1 cellular context compared by ENCODE assay signal in the genomic region with DNA sequence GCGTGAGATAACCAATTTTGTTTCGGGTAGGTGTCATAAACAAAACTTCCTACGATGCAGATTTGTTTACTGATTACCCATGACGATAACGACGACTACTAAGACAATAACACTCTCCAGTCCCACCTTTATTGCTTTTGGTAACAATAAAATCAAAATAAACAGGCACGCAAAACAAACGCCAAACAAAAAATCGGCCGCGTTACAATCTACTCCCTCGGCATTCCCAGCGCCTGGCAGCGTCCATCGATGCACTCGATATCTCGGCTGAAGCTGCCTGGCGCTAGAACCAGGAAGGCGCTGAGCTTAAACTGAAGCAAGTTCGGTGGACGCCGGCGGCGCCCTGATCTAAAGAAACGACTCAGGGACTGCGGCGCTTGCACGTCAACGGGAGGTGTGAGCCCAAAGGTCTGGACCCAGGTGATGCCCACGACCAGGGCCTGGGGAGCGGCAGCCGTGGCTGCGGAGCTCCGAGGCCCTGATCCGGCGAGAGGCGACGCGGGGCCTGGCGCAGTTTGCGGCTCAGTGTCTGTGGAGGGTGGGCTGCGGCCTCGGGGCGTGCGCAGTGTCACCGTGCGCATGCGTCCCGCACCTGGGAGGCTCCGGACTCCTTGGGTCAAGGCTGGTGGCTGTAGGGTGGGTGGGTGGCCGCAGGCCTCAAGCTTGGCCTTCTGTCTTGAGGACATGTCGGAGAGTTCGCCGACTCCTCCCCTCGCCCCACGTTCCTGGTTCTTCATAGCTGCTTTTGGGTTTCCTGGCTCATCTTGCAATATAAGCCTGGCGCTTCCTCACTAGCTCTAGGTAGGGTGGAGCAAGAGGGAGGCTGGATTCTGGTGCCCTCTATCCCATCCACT.
A peak's percentile ranks its signal among the peaks of the same experiment; 100 is the strongest.
TF ChIP-seq lines count a peak whose summit lies in the region.

A gene with protein sequence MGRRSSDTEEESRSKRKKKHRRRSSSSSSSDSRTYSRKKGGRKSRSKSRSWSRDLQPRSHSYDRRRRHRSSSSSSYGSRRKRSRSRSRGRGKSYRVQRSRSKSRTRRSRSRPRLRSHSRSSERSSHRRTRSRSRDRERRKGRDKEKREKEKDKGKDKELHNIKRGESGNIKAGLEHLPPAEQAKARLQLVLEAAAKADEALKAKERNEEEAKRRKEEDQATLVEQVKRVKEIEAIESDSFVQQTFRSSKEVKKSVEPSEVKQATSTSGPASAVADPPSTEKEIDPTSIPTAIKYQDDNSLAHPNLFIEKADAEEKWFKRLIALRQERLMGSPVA (plus strand): TSS at position 286 of the 854 bp plus-strand sequence. CDS start 12,016 bp downstream, outside the sequence.

TF ChIP-seq in K562, 482 proteins besides CTCF, POLR2A, EP300 and RAD21 (continued from another document and continues in another):
- TF ChIP-seq ZFP30 (CRISPR knock-in tag; IDR thresholded peaks at IDR 0.05; ENCODE audit: borderline replicate concordance) (no peak), ATF7 (IDR thresholded peaks at IDR 0.05) (peak; percentile 77), PHF21A (IDR thresholded peaks at IDR 0.05; ENCODE audit: borderline replicate concordance, low read depth) (peak; percentile 56; the same call in 1 of the 2 replicates), ZNF766 (CRISPR knock-in tag; conservative IDR thresholded peaks at IDR 0.05) (no peak), FOXP4 (CRISPR knock-in tag; IDR thresholded peaks at IDR 0.05; ENCODE audit: borderline replicate concordance) (peak; percentile 22), RAD51 (IDR thresholded peaks at IDR 0.05; ENCODE audit: borderline replicate concordance, low read depth) (peak; percentile 53), ZBTB7A (IDR thresholded peaks at IDR 0.05; ENCODE audit: borderline replicate concordance, control insufficient read depth, low read depth, low read length) (peak; percentile 86; the same call in 1 of the 2 replicates), CREB5 (CRISPR knock-in tag; IDR thresholded peaks at IDR 0.05) (no peak), NELFE (IDR thresholded peaks at IDR 0.05; ENCODE audit: insufficient read depth, insufficient read length) (no peak), CREB1 (IDR thresholded peaks at IDR 0.05) (peak; percentile 16; the same call in 1 of the 2 replicates), CREB1 (CRISPR knock-in tag; IDR thresholded peaks at IDR 0.05) (peak; percentile 69; the same call in 1 of the 2 replicates), DNMT1 (IDR thresholded peaks at IDR 0.05) (no peak), RBBP5 (IDR thresholded peaks at IDR 0.05; ENCODE audit: borderline replicate concordance, insufficient read depth, low read length, poor library complexity, severe bottlenecking) (peak; percentile 99), ZNF395 (CRISPR knock-in tag; IDR thresholded peaks at IDR 0.05) (peak; percentile 50; the same call in 1 of the 2 replicates), MEF2D (tag; conservative IDR thresholded peaks at IDR 0.05; ENCODE audit: low read depth) (no peak), TSC22D4 (tag; IDR thresholded peaks at IDR 0.05) (no peak), ZNF12 (CRISPR knock-in tag; IDR thresholded peaks at IDR 0.05) (peak; percentile 66; the same call in 1 of the 2 replicates), TEAD4 (IDR thresholded peaks at IDR 0.05; ENCODE audit: low read length) (no peak), TEAD4 (CRISPR knock-in tag; IDR thresholded peaks at IDR 0.05; ENCODE audit: borderline replicate concordance) (no peak), U2AF2 (optimal IDR thresholded peaks at IDR 0.05; ENCODE audit: low read depth, low read length) (no peak), ZZZ3 (IDR thresholded peaks at IDR 0.05) (no peak), ZNF639 (CRISPR knock-in tag; conservative IDR thresholded peaks at IDR 0.05 in 1 of 2, IDR thresholded peaks at IDR 0.05 in 1 of 2) (no peak), TSHZ1 (CRISPR knock-in tag; IDR thresholded peaks at IDR 0.05) (no peak), MAFG (tag; conservative IDR thresholded peaks at IDR 0.05) (no peak), ZNF444 (CRISPR knock-in tag; IDR thresholded peaks at IDR 0.05) (no peak), PHB (CRISPR knock-in tag; IDR thresholded peaks at IDR 0.05) (no peak), ZKSCAN3 (CRISPR knock-in tag; IDR thresholded peaks at IDR 0.05) (no peak)
- TF ChIP-seq, protein P1, sequence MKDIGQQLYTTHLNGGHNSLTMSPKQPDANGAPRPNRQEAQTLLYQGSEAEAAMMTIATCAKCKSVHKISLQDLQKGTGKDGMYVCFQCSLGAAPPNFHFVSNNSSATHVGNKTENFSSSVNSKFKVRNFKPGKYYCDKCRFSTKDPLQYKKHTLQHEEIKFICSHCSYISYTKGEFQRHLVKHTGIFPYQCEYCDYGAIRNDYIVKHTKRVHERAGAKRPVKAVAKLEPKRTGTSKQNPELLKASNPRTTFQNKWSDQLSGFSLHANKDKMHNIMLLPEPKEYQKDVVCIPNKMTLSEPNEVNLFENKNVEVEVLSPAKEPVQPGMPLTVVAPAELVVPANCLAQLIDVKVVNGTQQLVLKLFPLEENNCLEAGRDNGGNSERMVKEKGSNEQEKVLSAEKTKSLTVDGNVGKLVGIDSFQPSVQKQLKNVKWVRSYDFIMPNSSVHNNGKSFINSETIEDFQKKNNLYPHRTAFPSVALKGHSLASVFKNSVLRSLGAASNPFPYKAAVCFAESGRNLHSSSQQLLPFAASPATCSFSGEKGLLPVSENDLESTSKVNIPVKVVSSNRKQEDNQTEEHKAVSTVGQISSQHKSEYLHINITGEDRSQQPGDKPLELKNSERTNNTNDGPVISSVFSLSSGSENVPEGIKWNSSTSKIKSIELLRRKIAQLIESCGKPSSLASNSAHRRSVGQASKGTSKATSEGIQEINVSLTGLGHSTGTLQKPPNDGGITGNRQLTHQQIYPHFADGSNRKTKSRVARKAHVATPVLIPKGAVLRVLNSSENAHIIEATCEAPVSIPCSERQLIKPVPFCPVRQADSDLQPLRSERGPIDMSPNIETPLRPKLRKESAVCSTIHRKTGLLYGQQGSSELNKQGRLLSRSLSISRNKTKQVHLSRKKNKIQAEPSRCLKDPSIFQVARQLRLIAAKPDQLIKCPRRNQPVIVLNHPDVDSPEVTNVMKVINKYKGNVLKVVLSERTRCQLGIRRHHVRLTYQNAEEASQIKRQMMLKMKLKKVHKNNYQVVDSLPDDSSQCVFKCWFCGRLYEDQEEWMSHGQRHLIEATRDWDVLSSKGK (CRISPR knock-in tag; IDR thresholded peaks at IDR 0.05) = no peak
- TF ChIP-seq, protein P2, sequence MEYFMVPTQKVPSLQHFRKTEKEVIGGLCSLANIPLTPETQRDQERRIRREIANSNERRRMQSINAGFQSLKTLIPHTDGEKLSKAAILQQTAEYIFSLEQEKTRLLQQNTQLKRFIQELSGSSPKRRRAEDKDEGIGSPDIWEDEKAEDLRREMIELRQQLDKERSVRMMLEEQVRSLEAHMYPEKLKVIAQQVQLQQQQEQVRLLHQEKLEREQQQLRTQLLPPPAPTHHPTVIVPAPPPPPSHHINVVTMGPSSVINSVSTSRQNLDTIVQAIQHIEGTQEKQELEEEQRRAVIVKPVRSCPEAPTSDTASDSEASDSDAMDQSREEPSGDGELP (CRISPR knock-in tag; IDR thresholded peaks at IDR 0.05; ENCODE audit: borderline replicate concordance) = peak; percentile 86; the same call in 1 of the 2 replicates
- TF ChIP-seq, protein P3, sequence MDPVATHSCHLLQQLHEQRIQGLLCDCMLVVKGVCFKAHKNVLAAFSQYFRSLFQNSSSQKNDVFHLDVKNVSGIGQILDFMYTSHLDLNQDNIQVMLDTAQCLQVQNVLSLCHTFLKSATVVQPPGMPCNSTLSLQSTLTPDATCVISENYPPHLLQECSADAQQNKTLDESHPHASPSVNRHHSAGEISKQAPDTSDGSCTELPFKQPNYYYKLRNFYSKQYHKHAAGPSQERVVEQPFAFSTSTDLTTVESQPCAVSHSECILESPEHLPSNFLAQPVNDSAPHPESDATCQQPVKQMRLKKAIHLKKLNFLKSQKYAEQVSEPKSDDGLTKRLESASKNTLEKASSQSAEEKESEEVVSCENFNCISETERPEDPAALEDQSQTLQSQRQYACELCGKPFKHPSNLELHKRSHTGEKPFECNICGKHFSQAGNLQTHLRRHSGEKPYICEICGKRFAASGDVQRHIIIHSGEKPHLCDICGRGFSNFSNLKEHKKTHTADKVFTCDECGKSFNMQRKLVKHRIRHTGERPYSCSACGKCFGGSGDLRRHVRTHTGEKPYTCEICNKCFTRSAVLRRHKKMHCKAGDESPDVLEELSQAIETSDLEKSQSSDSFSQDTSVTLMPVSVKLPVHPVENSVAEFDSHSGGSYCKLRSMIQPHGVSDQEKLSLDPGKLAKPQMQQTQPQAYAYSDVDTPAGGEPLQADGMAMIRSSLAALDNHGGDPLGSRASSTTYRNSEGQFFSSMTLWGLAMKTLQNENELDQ (CRISPR knock-in tag; IDR thresholded peaks at IDR 0.05; ENCODE audit: borderline replicate concordance) = no peak
- TF ChIP-seq, protein P4, sequence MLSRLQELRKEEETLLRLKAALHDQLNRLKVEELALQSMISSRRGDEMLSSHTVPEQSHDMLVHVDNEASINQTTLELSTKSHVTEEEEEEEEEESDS (CRISPR knock-in tag; IDR thresholded peaks at IDR 0.05) = no peak
- TF ChIP-seq, protein P5, sequence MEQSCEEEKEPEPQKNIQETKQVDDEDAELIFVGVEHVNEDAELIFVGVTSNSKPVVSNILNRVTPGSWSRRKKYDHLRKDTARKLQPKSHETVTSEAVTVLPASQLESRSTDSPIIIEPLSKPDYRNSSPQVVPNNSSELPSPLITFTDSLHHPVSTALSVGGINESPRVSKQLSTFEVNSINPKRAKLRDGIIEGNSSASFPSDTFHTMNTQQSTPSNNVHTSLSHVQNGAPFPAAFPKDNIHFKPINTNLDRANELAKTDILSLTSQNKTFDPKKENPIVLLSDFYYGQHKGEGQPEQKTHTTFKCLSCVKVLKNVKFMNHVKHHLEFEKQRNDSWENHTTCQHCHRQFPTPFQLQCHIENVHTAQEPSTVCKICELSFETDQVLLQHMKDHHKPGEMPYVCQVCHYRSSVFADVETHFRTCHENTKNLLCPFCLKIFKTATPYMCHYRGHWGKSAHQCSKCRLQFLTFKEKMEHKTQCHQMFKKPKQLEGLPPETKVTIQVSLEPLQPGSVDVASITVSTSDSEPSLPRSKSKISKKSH (CRISPR knock-in tag; IDR thresholded peaks at IDR 0.05) = no peak
